Comparison of ENCODE assay signal across 8 cellular contexts in genomic region chr18:3481696-3482210, GRCh38. TPM values are rescaled to one million over a fixed set of nuclear protein-coding genes. Genes with fewer than 3 reads are reported as not detected.
A peak's percentile ranks its signal among the peaks of the same experiment; 100 is the strongest.
DNase-seq lines count a peak whose midpoint lies in the region; ATAC-seq and TF ChIP-seq lines count a peak whose summit lies in the region.

No MANE protein-coding gene starts in this region.

- peak; percentile 37; the same call in 1 of the 2 replicates for TF ChIP-seq CTCF in VCaP (conservative IDR thresholded peaks at IDR 0.05)

- DNase-seq in left cardiac atrium, result no peak
- no peak for DNase-seq in cardiac septum (ENCODE audit: low spot score)
- peak; percentile 34 for DNase-seq in hepatic stellate cell (ENCODE audit: low spot score)
- no peak for DNase-seq in epidermal melanocyte (ENCODE audit: insufficient read length, low spot score)
- no peak for DNase-seq in NCI-H2029 (lab: John Stamatoyannopoulos, UW)

- no peak overlapping the region for H3K27ac ChIP-seq in VCaP

- intact Hi-C loops in left cardiac atrium (cut with DNase I), result no loop called here
- intact Hi-C loops in cardiac septum (cut with DNase I), result no loop called here

- ATAC-seq in left cardiac atrium (peak; percentile 55 to 56), HG03520 (IDR thresholded peaks at IDR 0.05; ENCODE audit: unreplicated experiment) (peak; percentile 61), HG02981 (IDR thresholded peaks at IDR 0.05; ENCODE audit: unreplicated experiment) (no peak)

RNA-seq across cellular contexts. Expression of gene TGIF1, which starts 31.8 kb away (rescaled TPM):
- total RNA-seq in left cardiac atrium (10 to 100 TPM; 12.0 to 22.9 TPM), cardiac septum (10.8 TPM)
